29 cellular contexts compared by ENCODE assay signal in the genomic region with DNA sequence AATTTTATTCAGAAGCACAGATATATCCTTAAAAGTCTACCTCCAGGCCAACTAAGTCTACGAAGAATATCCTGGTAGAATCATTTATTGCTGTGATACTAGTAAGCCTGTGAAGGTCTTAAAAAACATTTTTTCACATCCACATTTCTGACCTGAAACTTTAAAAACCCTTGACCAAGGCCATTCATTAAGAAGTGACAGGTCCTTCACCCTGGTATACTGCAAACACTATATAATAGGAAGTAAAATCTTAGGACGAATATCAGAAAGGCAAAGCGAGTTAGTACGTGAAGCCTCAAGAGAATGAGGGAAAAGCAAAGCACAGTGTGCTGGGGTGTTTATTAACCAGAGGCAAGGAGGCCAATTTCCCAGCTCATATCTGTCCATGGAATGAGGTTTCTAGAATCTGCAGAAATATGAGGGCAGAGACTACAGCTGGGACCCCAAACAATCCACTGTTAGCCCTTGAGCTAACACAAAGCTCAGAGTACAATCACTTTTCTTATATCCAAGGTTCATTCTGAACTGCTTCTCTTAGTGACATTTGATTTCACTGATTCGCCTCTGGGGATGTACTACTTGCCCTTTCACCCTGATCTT.
A peak's percentile ranks its signal among the peaks of the same experiment; 100 is the strongest.
DNase-seq lines count a peak whose midpoint lies in the region; ATAC-seq and TF ChIP-seq lines count a peak whose summit lies in the region.
"Had no signal": no experiment of that assay in that cellular context is flagged by ENCODE, and none has a peak within 500 bp of the region (broad histone marks: within the 10 kb centered on the region; RNA-seq: fewer than 3 reads in every experiment).

No MANE protein-coding gene starts in this region.

- no peak overlapping the region for H3K4me3 Mint-ChIP-seq in chondrocyte (ENCODE audit: unreplicated experiment)
- H3K4me3 Mint-ChIP-seq in mesothelial cell of epicardium: no peak overlapping the region
- H3K4me3 Mint-ChIP-seq: CD14-positive monocyte; effector memory CD8-positive, alpha-beta T cell had no signal

- no peak overlapping the region for H2AFZ ChIP-seq in Karpas-422 (ENCODE audit: low read length)

- H3K9me3 Mint-ChIP-seq in chondrocyte (ENCODE audit: low read depth) (peaks cover 3% of the 10 kb centered on the region), mesothelial cell of epicardium (no peaks in the 10 kb centered on the region)
- H3K9me3 Mint-ChIP-seq: effector memory CD8-positive, alpha-beta T cell had no signal

- BruUV-seq in A673 (replicated peaks; lab: Mats Ljungman, UMichigan): no TSS peak

- DNase-seq in A673 (ENCODE audit: low spot score): no peak
- DNase-seq in Karpas-422: no peak
- DNase-seq in chondrocyte (ENCODE audit: low spot score): no peak
- no peak for DNase-seq in LoVo (ENCODE audit: low spot score)
- DNase-seq in mesothelial cell of epicardium (ENCODE audit: low spot score in 2 of 2, unreplicated experiment in 2 of 2): no peak
- DNase-seq: activated CD8-positive, alpha-beta memory T cell treated with anti-CD3 and anti-CD28 coated beads for 24 hours; activated naive CD4-positive, alpha-beta T cell treated with anti-CD3 and anti-CD28 coated beads, Interleukin-2, amount 50 U/mL, for 16 hours; activated T-cell treated with anti-CD3 and anti-CD28 coated beads, Interleukin-2, amount 50 U/mL, for 48 hours; aorta; DMS 273 treated with DMSO at 0.1 percent for 48 hours; effector memory CD8-positive, alpha-beta T cell; esophagus squamous epithelium; GDM1; left ventricle myocardium inferior; NCI-H1105 treated with DMSO at 0.1 percent for 48 hours; NCI-H524; nucleus accumbens; RPMI8226; SK-N-SH; stimulated activated CD8-positive, alpha-beta memory T cell treated with anti-CD3 and anti-CD28 coated beads, Interleukin-4, amount 100 ng/mL, for 48 hours; substantia nigra; T-helper 9 cell had no signal

- H3K4me3 ChIP-seq in A673 (ENCODE audit: low read depth, low read length, poor library complexity, severe bottlenecking) (no peak overlapping the region), Karpas-422 (ENCODE audit: low read length) (no peak overlapping the region), mucosa of rectum (ENCODE audit: low read length in 2 of 2) (no peak overlapping the region)
- H3K4me3 ChIP-seq: esophagus squamous epithelium, left ventricle myocardium inferior, right atrium auricular region, vagina had no signal

- H3K36me3 ChIP-seq in A673 (ENCODE audit: insufficient read depth, low read length, poor library complexity, severe bottlenecking) (no peaks in the 10 kb centered on the region), Karpas-422 (ENCODE audit: insufficient read depth, low read length) (peaks cover 8% of the 10 kb centered on the region), mucosa of rectum (ENCODE audit: control insufficient read depth in 2 of 2, insufficient read depth in 2 of 2, low read length in 2 of 2) (no peaks in the 10 kb centered on the region)
- H3K36me3 ChIP-seq: esophagus squamous epithelium, left ventricle myocardium inferior, right atrium auricular region, vagina had no signal

- no peak for ATAC-seq in HG03342 (IDR thresholded peaks at IDR 0.05; ENCODE audit: unreplicated experiment)
- ATAC-seq in GM19324 (IDR thresholded peaks at IDR 0.05; ENCODE audit: low FRiP score, unreplicated experiment): no peak
- ATAC-seq: activated CD4-positive, CD25-positive, alpha-beta regulatory T cell treated with anti-CD3 and anti-CD28 coated beads, Interleukin-2, amount 50 U/mL, for 24 hours; effector memory CD8-positive, alpha-beta T cell had no signal

- H3K27me3 ChIP-seq in A673 (replicated peaks; ENCODE audit: insufficient read depth, low read depth, low read length, poor library complexity) (no peaks in the 10 kb centered on the region), Karpas-422 (ENCODE audit: low read length) (no peaks in the 10 kb centered on the region), mucosa of rectum (ENCODE audit: control insufficient read depth in 2 of 2, insufficient read depth in 2 of 2, low read length in 2 of 2) (no peaks in the 10 kb centered on the region)
- H3K27me3 ChIP-seq: esophagus squamous epithelium, right atrium auricular region, vagina had no signal

- CTCF ChIA-PET in A673 (lab: Charles Lee): interaction anchor here (0.5 to 1.4 kb wide), 3 partner anchors 33 to 133 kb away, joined by 3 to 7 read pairs (median 4); no protein-coding TSS in a partner anchor

- H3K27me3 Mint-ChIP-seq in chondrocyte (ENCODE audit: low read depth) (no peaks in the 10 kb centered on the region), mesothelial cell of epicardium (ENCODE audit: low read depth) (no peaks in the 10 kb centered on the region)
- H3K27me3 Mint-ChIP-seq: effector memory CD8-positive, alpha-beta T cell had no signal

- H3K27ac Mint-ChIP-seq in chondrocyte (ENCODE audit: unreplicated experiment) (peak overlapping the region; percentile 5), mesothelial cell of epicardium (no peak overlapping the region)

- H3K9ac ChIP-seq in Karpas-422 (ENCODE audit: low read length): no peak overlapping the region
- H3K9ac ChIP-seq in mucosa of rectum (ENCODE audit: low read depth in 1 of 2, low read length in 2 of 2): no peak overlapping the region
- H3K9ac ChIP-seq: SK-N-SH had no signal

- H3K4me1 Mint-ChIP-seq in chondrocyte (ENCODE audit: low read depth): peaks cover 44% of the 10 kb centered on the region
- peaks cover 8% of the 10 kb centered on the region for H3K4me1 Mint-ChIP-seq in mesothelial cell of epicardium

- H4K20me1 ChIP-seq in Karpas-422 (ENCODE audit: insufficient read depth, low read depth, low read length): peaks cover 4% of the 10 kb centered on the region; the same call in 1 of the 2 replicates

- peak overlapping the region; percentile 23 for H3K4me2 ChIP-seq in Karpas-422 (ENCODE audit: low read depth, low read length, poor library complexity, severe bottlenecking)
- H3K4me2 ChIP-seq: SK-N-SH had no signal

- H3K4me1 ChIP-seq in A673 (ENCODE audit: insufficient read depth, low read length, poor library complexity, severe bottlenecking): peaks cover 49% of the 10 kb centered on the region
- H3K4me1 ChIP-seq in Karpas-422 (ENCODE audit: low read length): peaks cover 22% of the 10 kb centered on the region
- peaks cover 21 to 34% of the 10 kb centered on the region in 2 donors for H3K4me1 ChIP-seq in mucosa of rectum (ENCODE audit: control insufficient read depth in 2 of 2, insufficient read depth in 2 of 2, low read length in 2 of 2)

- H3K27ac ChIP-seq in A673 (ENCODE audit: low read depth, low read length, poor library complexity, severe bottlenecking): no peak overlapping the region
- H3K27ac ChIP-seq in Karpas-422 (ENCODE audit: low read length): no peak overlapping the region
- H3K27ac ChIP-seq in mucosa of rectum (ENCODE audit: low read depth in 2 of 2, low read length in 2 of 2): peak overlapping the region; percentile 0 to 34
- H3K27ac ChIP-seq: esophagus squamous epithelium, left ventricle myocardium inferior, right atrium auricular region, vagina had no signal

- no peaks in the 10 kb centered on the region for H3K9me2 ChIP-seq in Karpas-422 (replicated peaks; ENCODE audit: insufficient read depth, low read length)
- H3K9me2 ChIP-seq: SK-N-SH had no signal

- H3K79me2 ChIP-seq in Karpas-422 (ENCODE audit: low read length): peaks cover 85% of the 10 kb centered on the region

- no peaks in the 10 kb centered on the region for H3K9me3 ChIP-seq in A673 (ENCODE audit: low read depth, low read length, poor library complexity, severe bottlenecking)
- peaks cover 3% of the 10 kb centered on the region; the same call in 1 of the 2 replicates for H3K9me3 ChIP-seq in Karpas-422 (ENCODE audit: low read length)
- no peaks in the 10 kb centered on the region for H3K9me3 ChIP-seq in mucosa of rectum (ENCODE audit: control insufficient read depth in 2 of 2, low read length in 2 of 2)
- H3K9me3 ChIP-seq: esophagus squamous epithelium, SK-N-SH had no signal

- POLR2A ChIA-PET in A673 (lab: Charles Lee; ENCODE audit: low non-redundant PET): no interaction called here

- TF ChIP-seq CTCF in A673 (conservative IDR thresholded peaks at IDR 0.05; ENCODE audit: low read depth, low read length): 0 out of 2 replicates have a peak, but pooled peaks have one; percentile 6
- TF ChIP-seq CTCF in chondrocyte (IDR thresholded peaks at IDR 0.05): peak; percentile 34
- no peak for TF ChIP-seq CTCF in mesothelial cell of epicardium (IDR thresholded peaks at IDR 0.05; ENCODE audit: unreplicated experiment)

- intact Hi-C loops in A673 (cut with micrococcal nuclease; ENCODE audit: unreplicated experiment): loop anchor here (1.0 kb wide), 1 partner anchor 12 kb away; no protein-coding TSS in a partner anchor

- peaks cover 2% of the 10 kb centered on the region for H3K36me3 Mint-ChIP-seq in chondrocyte (ENCODE audit: low read depth)
- H3K36me3 Mint-ChIP-seq in mesothelial cell of epicardium: no peaks in the 10 kb centered on the region

Comparison
In these comparisons a context has a peak if more than half of its experiments do, and no peak if none do; other contexts are left out.
1. H3K27ac ChIP-seq: peak in mucosa of rectum (2 of 2); none in A673 (single experiment) and Karpas-422 (single experiment).